Comparison of ENCODE assay signal across 11 cellular contexts in the genomic region with DNA sequence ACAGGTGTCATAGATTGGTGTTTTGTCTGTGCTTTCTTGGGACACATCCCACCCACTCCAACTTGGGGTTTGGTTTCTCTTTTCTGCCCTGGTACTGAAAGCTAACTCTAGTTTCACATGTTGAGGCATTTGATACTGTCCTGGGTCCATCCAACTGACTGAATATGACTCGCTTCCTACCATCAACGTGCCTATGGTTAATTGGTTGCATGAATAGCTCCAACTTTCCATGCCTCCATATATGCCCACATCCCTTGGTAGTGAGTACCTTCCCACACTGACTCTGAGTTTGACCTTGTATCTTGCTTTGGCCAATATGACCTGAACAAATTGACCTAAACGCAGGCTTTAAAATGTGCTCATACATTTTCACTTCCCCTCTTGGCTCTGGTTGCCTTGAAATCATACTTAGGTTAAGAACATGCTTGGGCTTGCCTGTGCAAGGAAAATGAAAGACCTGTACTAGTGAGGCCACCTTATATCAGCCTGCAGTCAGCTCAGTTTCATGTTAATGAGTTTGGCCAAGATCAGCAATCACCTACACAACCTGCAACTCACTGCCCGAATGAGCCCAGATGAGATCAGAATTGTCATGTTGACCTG.
DNase-seq lines count a peak whose midpoint lies in the region; ATAC-seq lines count a peak whose summit lies in the region.
"Had no signal": no experiment of that assay in that cellular context is flagged by ENCODE, and none has a peak within 500 bp of the region (broad histone marks: within the 10 kb centered on the region; RNA-seq: fewer than 3 reads in every experiment).

No MANE protein-coding gene starts in this region.

- no peaks in the 10 kb centered on the region for H3K9me3 ChIP-seq in CD4-positive, alpha-beta memory T cell (ENCODE audit: control insufficient read depth in 1 of 2, low read length in 2 of 2)

- H3K27me3 Mint-ChIP-seq in activated T-helper 2 cell treated with anti-CD3 and anti-CD28 coated beads, Interferon-gamma antibody, Interleukin-2, Interleukin-4, amounts not matched to agents 10 μg/mL and 5 μg/mL and 100 μg/mL, durations not matched to agents 14 hours and 24 hours and 36 hours (ENCODE audit: low read depth): no peaks in the 10 kb centered on the region
- no peaks in the 10 kb centered on the region for H3K27me3 Mint-ChIP-seq in CD4-positive, alpha-beta memory T cell

- POLR2A ChIA-PET in CD4-positive, alpha-beta memory T cell (lab: Charles Lee; ENCODE audit: partially characterized antibody): no interaction called here

- H3K4me3 Mint-ChIP-seq in activated T-helper 2 cell treated with anti-CD3 and anti-CD28 coated beads, Interferon-gamma antibody, Interleukin-2, Interleukin-4, amounts not matched to agents 10 μg/mL and 5 μg/mL and 100 μg/mL, durations not matched to agents 14 hours and 24 hours and 36 hours (ENCODE audit: low read depth): no peak overlapping the region
- H3K4me3 Mint-ChIP-seq in CD4-positive, alpha-beta memory T cell: no peak overlapping the region
- H3K4me3 Mint-ChIP-seq: CD14-positive monocyte had no signal

- DNase-seq in NOMO-1 (lab: John Stamatoyannopoulos, UW; ENCODE audit: unreplicated experiment in 2 of 2): peak; percentile 39 to 64
- no peak for DNase-seq in DMS 273 treated with DMSO at 0.1 percent for 48 hours (lab: John Stamatoyannopoulos, UW)
- DNase-seq in activated T-helper 2 cell treated with anti-CD3 and anti-CD28 coated beads, Interferon-gamma antibody, Interleukin-2, Interleukin-4, amounts not matched to agents 10 μg/mL and 5 μg/mL and 100 μg/mL, durations not matched to agents 14 hours and 24 hours and 36 hours (ENCODE audit: low spot score): no peak
- DNase-seq in CD4-positive, alpha-beta memory T cell: no peak
- DNase-seq in NCI-H1436 treated with DMSO at 0.1 percent for 48 hours (lab: John Stamatoyannopoulos, UW): no peak
- DNase-seq: NCI-H146, nucleus accumbens had no signal

- H3K4me1 ChIP-seq in CD4-positive, alpha-beta memory T cell (ENCODE audit: insufficient read depth, low read length): no peaks in the 10 kb centered on the region

- H3K4me1 Mint-ChIP-seq in activated T-helper 2 cell treated with anti-CD3 and anti-CD28 coated beads, Interferon-gamma antibody, Interleukin-2, Interleukin-4, amounts not matched to agents 10 μg/mL and 5 μg/mL and 100 μg/mL, durations not matched to agents 14 hours and 24 hours and 36 hours (ENCODE audit: low read depth): no peaks in the 10 kb centered on the region
- H3K4me1 Mint-ChIP-seq in CD4-positive, alpha-beta memory T cell: peaks cover 0 to 2% (median 0%) of the 10 kb centered on the region in 4 donors
- H3K4me1 Mint-ChIP-seq: CD14-positive monocyte had no signal

- intact Hi-C loops in activated T-helper 2 cell treated with anti-CD3 and anti-CD28 coated beads, Interferon-gamma antibody, Interleukin-2, Interleukin-4, amounts not matched to agents 10 μg/mL and 5 μg/mL and 100 μg/mL, durations not matched to agents 14 hours and 24 hours and 36 hours (cut with micrococcal nuclease): no loop called here
- intact Hi-C loops in CD4-positive, alpha-beta memory T cell (cut with micrococcal nuclease): no loop called here

- no peaks in the 10 kb centered on the region for H3K36me3 ChIP-seq in CD4-positive, alpha-beta memory T cell (ENCODE audit: insufficient read depth, low read length)

- H3K9me3 Mint-ChIP-seq in activated T-helper 2 cell treated with anti-CD3 and anti-CD28 coated beads, Interferon-gamma antibody, Interleukin-2, Interleukin-4, amounts not matched to agents 10 μg/mL and 5 μg/mL and 100 μg/mL, durations not matched to agents 14 hours and 24 hours and 36 hours: no peaks in the 10 kb centered on the region
- H3K9me3 Mint-ChIP-seq in CD4-positive, alpha-beta memory T cell: peaks cover 0 to 2% (median 2%) of the 10 kb centered on the region in 8 donors

- no peaks in the 10 kb centered on the region for H3K36me3 Mint-ChIP-seq in activated T-helper 2 cell treated with anti-CD3 and anti-CD28 coated beads, Interferon-gamma antibody, Interleukin-2, Interleukin-4, amounts not matched to agents 10 μg/mL and 5 μg/mL and 100 μg/mL, durations not matched to agents 14 hours and 24 hours and 36 hours (ENCODE audit: low read depth)
- no peaks in the 10 kb centered on the region for H3K36me3 Mint-ChIP-seq in CD4-positive, alpha-beta memory T cell
- H3K36me3 Mint-ChIP-seq: CD14-positive monocyte had no signal

- ATAC-seq in GM18502 (IDR thresholded peaks at IDR 0.05; ENCODE audit: poor library complexity, unreplicated experiment) (peak; percentile 87), GM21360 (IDR thresholded peaks at IDR 0.05; ENCODE audit: unreplicated experiment) (peak; percentile 85), HG03045 (IDR thresholded peaks at IDR 0.05; ENCODE audit: unreplicated experiment) (peak; percentile 87)

- H3K4me3 ChIP-seq in CD4-positive, alpha-beta memory T cell (ENCODE audit: low read length in 2 of 2): no peak overlapping the region

- no peaks in the 10 kb centered on the region for H3K27me3 ChIP-seq in CD4-positive, alpha-beta memory T cell (ENCODE audit: insufficient read depth, low read length)

- CTCF ChIA-PET in CD4-positive, alpha-beta memory T cell (lab: Charles Lee; ENCODE audit: partially characterized antibody): no interaction called here

- no peak overlapping the region for H3K27ac ChIP-seq in CD4-positive, alpha-beta memory T cell (ENCODE audit: low read depth, low read length)

- H3K27ac Mint-ChIP-seq in activated T-helper 2 cell treated with anti-CD3 and anti-CD28 coated beads, Interferon-gamma antibody, Interleukin-2, Interleukin-4, amounts not matched to agents 10 μg/mL and 5 μg/mL and 100 μg/mL, durations not matched to agents 14 hours and 24 hours and 36 hours: no peak overlapping the region
- no peak overlapping the region for H3K27ac Mint-ChIP-seq in CD4-positive, alpha-beta memory T cell
- H3K27ac Mint-ChIP-seq: CD14-positive monocyte had no signal

Comparison
In these comparisons a context has a peak if more than half of its experiments do, and no peak if none do; other contexts are left out.
1. DNase-seq: peak in NOMO-1 (2 of 2); none in DMS 273 treated with DMSO at 0.1 percent for 48 hours (single experiment), activated T-helper 2 cell treated with anti-CD3 and anti-CD28 coated beads, Interferon-gamma antibody, Interleukin-2, Interleukin-4, amounts not matched to agents 10 μg/mL and 5 μg/mL and 100 μg/mL, durations not matched to agents 14 hours and 24 hours and 36 hours (single experiment), CD4-positive, alpha-beta memory T cell (0 of 5) and NCI-H1436 treated with DMSO at 0.1 percent for 48 hours (single experiment).
2. Peak in every context shown above with its lines, with median percentiles within 50 percentile points of each other: ATAC-seq.